ENCODE assay signal across 23 cellular contexts in genomic region chr1:197976368-197976767, GRCh38. TPM values are rescaled to one million over a fixed set of nuclear protein-coding genes. Genes with fewer than 3 reads are reported as not detected.
DNase-seq lines count a peak whose midpoint lies in the region; ATAC-seq lines count a peak whose summit lies in the region.
"Had no signal": no experiment of that assay in that cellular context is flagged by ENCODE, and none has a peak within 500 bp of the region (broad histone marks: within the 10 kb centered on the region; RNA-seq: fewer than 3 reads in every experiment).

No MANE protein-coding gene starts in this region.

- H3K36me3 ChIP-seq in adipocyte (ENCODE audit: control insufficient read depth, insufficient read depth, low read length, severe bottlenecking) = no peaks in the 10 kb centered on the region
- H3K36me3 ChIP-seq: BLaER1, gastroesophageal sphincter, lower lobe of right lung, sigmoid colon, tibial artery had no signal

- no peaks in the 10 kb centered on the region for H3K27me3 ChIP-seq in adipocyte (replicated peaks; ENCODE audit: control insufficient read depth, insufficient read depth, low read length)
- H3K27me3 ChIP-seq: BLaER1, body of pancreas, gastroesophageal sphincter, sigmoid colon, tibial artery had no signal

- H3K27ac Mint-ChIP-seq in activated CD8-positive, alpha-beta memory T cell treated with anti-CD3 and anti-CD28 coated beads, Interleukin-2, amount 10 ng/mL, durations not matched to agents 7 days and 5 days = peak overlapping the region; percentile 18

- no peak for DNase-seq in activated CD8-positive, alpha-beta memory T cell treated with anti-CD3 and anti-CD28 coated beads, Interleukin-2, amount 10 ng/mL, durations not matched to agents 7 days and 5 days
- no peak for DNase-seq in activated CD8-positive, alpha-beta memory T cell treated with anti-CD3 and anti-CD28 coated beads, Interleukin-2, amount 50 U/mL, for 4 hours
- DNase-seq in HPDE6-E6E7 (ENCODE audit: extremely low spot score) (peak; percentile 41), adipocyte (ENCODE audit: low read depth) (peak; percentile 21), left lobe of liver (ENCODE audit: low spot score) (no peak), C1 segment of cervical spinal cord (lab: John Stamatoyannopoulos, UW) (no peak)
- DNase-seq in activated effector memory CD4-positive, alpha-beta T cell treated with Interleukin-2 at 50 U/mL for 16 hours = no peak
- no peak for DNase-seq in stimulated activated naive CD4-positive, alpha-beta T cell (lab: John Stamatoyannopoulos, UW)
- DNase-seq: activated CD4-positive, alpha-beta T cell treated with anti-CD3 and anti-CD28 coated beads, Interleukin-2, amount 50 U/mL, for 4 hours; activated CD4-positive, CD25-positive, alpha-beta regulatory T cell; body of pancreas; effector CD8-positive, alpha-beta T cell; HCEC 1CT; hypothalamus; lower lobe of right lung; NCI-H146; NCI-H82; SHP77 treated with DMSO at 0.1 percent for 48 hours; sigmoid colon; stimulated activated naive CD8-positive, alpha-beta T cell treated with anti-CD3 and anti-CD28 coated beads, Interleukin-15, amount 100 ng/mL, for 72 hours; tibial artery had no signal

- no peak overlapping the region for H3K4me3 ChIP-seq in adipocyte (ENCODE audit: low read length)
- H3K4me3 ChIP-seq: BLaER1, body of pancreas, gastroesophageal sphincter, lower lobe of right lung, sigmoid colon, tibial artery had no signal

- peak; percentile 42 for ATAC-seq in activated CD8-positive, alpha-beta memory T cell treated with anti-CD3 and anti-CD28 coated beads, Interleukin-2, amount 10 ng/mL, durations not matched to agents 7 days and 5 days
- peak; percentile 47 for ATAC-seq in left lobe of liver
- ATAC-seq: body of pancreas; gastroesophageal sphincter; stimulated activated naive CD8-positive, alpha-beta T cell treated with anti-CD3 and anti-CD28 coated beads, Interleukin-15, amount 100 ng/mL, for 72 hours had no signal

- H3K4me1 Mint-ChIP-seq in activated CD8-positive, alpha-beta memory T cell treated with anti-CD3 and anti-CD28 coated beads, Interleukin-2, amount 10 ng/mL, durations not matched to agents 7 days and 5 days = peaks cover 11% of the 10 kb centered on the region

- H3K27me3 Mint-ChIP-seq in activated CD8-positive, alpha-beta memory T cell treated with anti-CD3 and anti-CD28 coated beads, Interleukin-2, amount 10 ng/mL, durations not matched to agents 7 days and 5 days = peaks cover 12% of the 10 kb centered on the region

- CTCF ChIA-PET in activated CD8-positive, alpha-beta memory T cell treated with anti-CD3 and anti-CD28 coated beads, Interleukin-2, amount 10 ng/mL, durations not matched to agents 7 days and 5 days (lab: Charles Lee) = no interaction called here

- no peaks in the 10 kb centered on the region for H3K9me3 Mint-ChIP-seq in activated CD8-positive, alpha-beta memory T cell treated with anti-CD3 and anti-CD28 coated beads, Interleukin-2, amount 10 ng/mL, durations not matched to agents 7 days and 5 days (ENCODE audit: low read depth)
- H3K9me3 Mint-ChIP-seq: stimulated activated naive CD8-positive, alpha-beta T cell treated with anti-CD3 and anti-CD28 coated beads, Interleukin-15, amount 100 ng/mL, for 72 hours had no signal

- peaks cover 9% of the 10 kb centered on the region for H3K36me3 Mint-ChIP-seq in activated CD8-positive, alpha-beta memory T cell treated with anti-CD3 and anti-CD28 coated beads, Interleukin-2, amount 10 ng/mL, durations not matched to agents 7 days and 5 days

- H3K9ac ChIP-seq in adipocyte (ENCODE audit: low read length) = no peak overlapping the region
- H3K9ac ChIP-seq: BLaER1 had no signal

- H3K9me3 ChIP-seq in adipocyte (ENCODE audit: control insufficient read depth, low read length) = no peaks in the 10 kb centered on the region
- H3K9me3 ChIP-seq: BLaER1, body of pancreas, gastroesophageal sphincter, lower lobe of right lung, sigmoid colon, tibial artery had no signal

- H3K4me1 ChIP-seq in adipocyte (ENCODE audit: control insufficient read depth, insufficient read depth, low read length) = peaks cover 5% of the 10 kb centered on the region
- H3K4me1 ChIP-seq: BLaER1, body of pancreas, gastroesophageal sphincter, lower lobe of right lung, sigmoid colon, tibial artery had no signal

- no peak overlapping the region for H3K4me3 Mint-ChIP-seq in activated CD8-positive, alpha-beta memory T cell treated with anti-CD3 and anti-CD28 coated beads, Interleukin-2, amount 10 ng/mL, durations not matched to agents 7 days and 5 days
- H3K4me3 Mint-ChIP-seq: stimulated activated naive CD8-positive, alpha-beta T cell treated with anti-CD3 and anti-CD28 coated beads, Interleukin-15, amount 100 ng/mL, for 72 hours had no signal

RNA-seq across cellular contexts. Expression of gene LHX9, which starts 59.2 kb away (rescaled TPM):
- under 1 TPM in 1 of 2 experiments, not detected in 1; 0.42 TPM for total RNA-seq in activated CD8-positive, alpha-beta memory T cell treated with anti-CD3 and anti-CD28 coated beads, Interleukin-2, amount 10 ng/mL, durations not matched to agents 7 days and 5 days
- 0.23 TPM for total RNA-seq in left lobe of liver
- total RNA-seq: body of pancreas, gastroesophageal sphincter, sigmoid colon had no signal

Comparison
In these comparisons a context has a peak if more than half of its experiments do, and no peak if none do; other contexts are left out.
1. DNase-seq: peak in HPDE6-E6E7 (single experiment) and adipocyte (single experiment); none in activated CD8-positive, alpha-beta memory T cell treated with anti-CD3 and anti-CD28 coated beads, Interleukin-2, amount 10 ng/mL, durations not matched to agents 7 days and 5 days (single experiment), activated CD8-positive, alpha-beta memory T cell treated with anti-CD3 and anti-CD28 coated beads, Interleukin-2, amount 50 U/mL, for 4 hours (single experiment), left lobe of liver (single experiment), C1 segment of cervical spinal cord (0 of 14), activated effector memory CD4-positive, alpha-beta T cell treated with Interleukin-2 at 50 U/mL for 16 hours (single experiment) and stimulated activated naive CD4-positive, alpha-beta T cell (0 of 6).